Comparison of ENCODE assay signal across 19 cellular contexts in genomic region chr6:168527451-168528210, GRCh38.
DNase-seq lines count a peak whose midpoint lies in the region; ATAC-seq and TF ChIP-seq lines count a peak whose summit lies in the region.
"Had no signal": no experiment of that assay in that cellular context is flagged by ENCODE, and none has a peak within 500 bp of the region (broad histone marks: within the 10 kb centered on the region; RNA-seq: fewer than 3 reads in every experiment).

No MANE protein-coding gene starts in this region.

- intact Hi-C loops in body of pancreas (cut with DNase I): no loop called here
- intact Hi-C loops in sigmoid colon (cut with DNase I): no loop called here

- TF ChIP-seq POLR2A in body of pancreas (IDR thresholded peaks at IDR 0.05) (no peak), sigmoid colon (IDR thresholded peaks at IDR 0.05) (no peak)

- H3K36me3 ChIP-seq in body of pancreas (replicated peaks in 1 of 2; ENCODE audit: insufficient read depth in 1 of 2, low read depth in 2 of 2): no peaks in the 10 kb centered on the region
- H3K36me3 ChIP-seq in sigmoid colon: no peaks in the 10 kb centered on the region

- TF ChIP-seq EP300 in sigmoid colon (IDR thresholded peaks at IDR 0.05): no peak

- H3K4me1 ChIP-seq in body of pancreas (peaks cover 22% of the 10 kb centered on the region), sigmoid colon (peaks cover 0 to 17% (median 16%) of the 10 kb centered on the region in 4 donors)
- H3K4me1 ChIP-seq: A549 had no signal

- H3K27ac ChIP-seq in body of pancreas: peak overlapping the region; percentile 71 to 87 (median 78)
- H3K27ac ChIP-seq in sigmoid colon: peak overlapping the region; percentile 30 to 74 (median 55)
- H3K27ac ChIP-seq: A549 had no signal

- H3K9me3 ChIP-seq in body of pancreas: no peaks in the 10 kb centered on the region
- H3K9me3 ChIP-seq in sigmoid colon: no peaks in the 10 kb centered on the region
- H3K9me3 ChIP-seq: A549 had no signal

- no peaks in the 10 kb centered on the region for H3K27me3 ChIP-seq in body of pancreas
- H3K27me3 ChIP-seq in sigmoid colon: no peaks in the 10 kb centered on the region

- DNase-seq in A172 (ENCODE audit: low spot score): peak; percentile 35
- DNase-seq in body of pancreas: no peak
- DNase-seq in glomerular endothelial cell (ENCODE audit: extremely low read depth, low read depth, low spot score): peak; percentile 67
- no peak for DNase-seq in sigmoid colon
- no peak for DNase-seq in COLO829 (ENCODE audit: low spot score)
- DNase-seq in NCI-H2081 treated with DMSO at 0.1 percent for 48 hours (lab: John Stamatoyannopoulos, UW): no peak
- DNase-seq: activated CD4-positive, alpha-beta T cell treated with anti-CD3 and anti-CD28 coated beads for 1 hour; activated gamma-delta T cell; HFFc6; left colon; naive B cell; NCI-H510A treated with DMSO at 0.1 percent for 48 hours; retina; stimulated activated CD4-positive, alpha-beta T cell treated with anti-CD3 and anti-CD28 coated beads, Interleukin-2, amount 100 ng/mL, for 24 hours; T1000; trophoblast cell had no signal

- ATAC-seq in body of pancreas (no peak), HG02970 (IDR thresholded peaks at IDR 0.05; ENCODE audit: low FRiP score, unreplicated experiment) (no peak), GM18870 (IDR thresholded peaks at IDR 0.05; ENCODE audit: unreplicated experiment) (no peak)
- ATAC-seq: A549 had no signal

- no peak overlapping the region for H3K4me3 ChIP-seq in body of pancreas
- no peak overlapping the region for H3K4me3 ChIP-seq in sigmoid colon
- H3K4me3 ChIP-seq: A549 had no signal

- 82 to 85% methylated on average over 25 of the region's 25 CpGs for WGBS in body of pancreas, 2 donors
- 86 to 94% methylated on average over 25 of the region's 25 CpGs for WGBS in sigmoid colon, 2 donors

- no peak for TF ChIP-seq CTCF in body of pancreas (IDR thresholded peaks at IDR 0.05)
- no peak for TF ChIP-seq CTCF in sigmoid colon (IDR thresholded peaks at IDR 0.05)

Comparison
In these comparisons a context has a peak if more than half of its experiments do, and no peak if none do; other contexts are left out.
1. DNase-seq: peak in A172 (single experiment) and glomerular endothelial cell (single experiment); none in body of pancreas (0 of 4), sigmoid colon (single experiment), COLO829 (single experiment) and NCI-H2081 treated with DMSO at 0.1 percent for 48 hours (single experiment).